Comparison of ENCODE assay signal across 9 cellular contexts in the genomic region with DNA sequence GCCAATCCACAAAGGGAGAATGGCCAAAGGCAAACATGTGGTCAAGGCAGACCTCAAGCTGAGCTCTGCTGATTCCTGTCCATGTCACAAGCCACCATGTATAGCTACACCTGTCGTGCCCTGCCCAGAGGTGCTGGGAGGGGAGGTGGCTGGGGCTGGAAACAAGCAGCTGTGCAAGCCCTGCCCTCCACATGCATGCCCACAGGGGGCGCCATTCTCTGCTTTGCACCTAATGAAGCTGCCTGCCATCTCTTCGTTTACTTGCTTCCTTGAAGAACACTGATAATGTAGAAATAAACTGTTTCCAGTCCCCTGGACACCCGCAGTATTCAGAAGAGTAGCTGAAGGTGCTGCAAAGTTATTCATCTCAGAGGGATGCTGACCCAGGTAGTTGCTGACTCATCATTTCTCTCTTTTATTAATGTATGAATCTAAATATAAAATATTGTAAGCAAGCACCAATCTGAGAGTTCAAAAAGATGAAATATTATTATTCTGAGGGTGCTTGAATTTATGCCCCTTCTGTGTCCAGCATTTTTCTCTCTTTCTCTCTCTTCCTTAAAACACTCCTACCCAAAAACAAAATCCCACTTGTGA.
DNase-seq lines count a peak whose midpoint lies in the region; ATAC-seq and TF ChIP-seq lines count a peak whose summit lies in the region.
"Had no signal": no experiment of that assay in that cellular context is flagged by ENCODE, and none has a peak within 500 bp of the region (broad histone marks: within the 10 kb centered on the region; RNA-seq: fewer than 3 reads in every experiment).

No MANE protein-coding gene starts in this region.

- H3K4me3 ChIP-seq in OCI-LY7 (ENCODE audit: low read depth, low read length, poor library complexity, severe bottlenecking) = no peak overlapping the region
- H3K4me3 ChIP-seq: lung had no signal

- TF ChIP-seq CTCF in GM12874 (IDR thresholded peaks at IDR 0.05; ENCODE audit: insufficient read depth, low read depth, low read length) (peak; percentile 79), OCI-LY7 (conservative IDR thresholded peaks at IDR 0.05; ENCODE audit: low read length) (peak; percentile 66)

- DNase-seq in OCI-LY7 (ENCODE audit: low spot score) = no peak
- DNase-seq in activated naive CD4-positive, alpha-beta T cell treated with anti-CD3 and anti-CD28 coated beads, Interleukin-2, amount 50 U/mL, for 16 hours = peak; percentile 58
- peak; percentile 73 for DNase-seq in left lobe of liver (ENCODE audit: low spot score)
- peak; percentile 40 for DNase-seq in stimulated activated naive CD8-positive, alpha-beta T cell treated with anti-CD3 and anti-CD28 coated beads, Interleukin-15, Interleukin-2, amounts not matched to agents 100 U/mL and 50 U/mL, for 24 hours
- DNase-seq in germinal center (ENCODE audit: low spot score) = no peak

- H4K20me1 ChIP-seq in OCI-LY7 (ENCODE audit: insufficient read depth, low read length) = no peaks in the 10 kb centered on the region

- no TSS peak for BruUV-seq in OCI-LY7 (replicated peaks; lab: Mats Ljungman, UMichigan)

- no peak overlapping the region for H3K27ac ChIP-seq in OCI-LY7 (ENCODE audit: low read depth, low read length, poor library complexity, severe bottlenecking)

- POLR2A ChIA-PET in OCI-LY7 (lab: Charles Lee) = no interaction called here

- ATAC-seq in left lobe of liver (peak; percentile 90), GM19395 (IDR thresholded peaks at IDR 0.05; ENCODE audit: unreplicated experiment) (no peak), HG03469 (IDR thresholded peaks at IDR 0.05; ENCODE audit: unreplicated experiment) (no peak)
- ATAC-seq in stimulated activated naive CD8-positive, alpha-beta T cell treated with anti-CD3 and anti-CD28 coated beads, Interleukin-15, Interleukin-2, amounts not matched to agents 100 U/mL and 50 U/mL, for 24 hours = no peak

- no peaks in the 10 kb centered on the region for H3K36me3 ChIP-seq in OCI-LY7 (ENCODE audit: insufficient read depth, low read length)

- no peaks in the 10 kb centered on the region for H3K9me3 ChIP-seq in OCI-LY7 (ENCODE audit: low read length)

- CTCF ChIA-PET in OCI-LY7 (lab: Charles Lee; ENCODE audit: unreplicated experiment) = no interaction called here

- H3K9me2 ChIP-seq in OCI-LY7 (ENCODE audit: insufficient read depth, low read length) = no peaks in the 10 kb centered on the region

- intact Hi-C loops in OCI-LY7 (cut with micrococcal nuclease; ENCODE audit: unreplicated experiment) = no loop called here

- H3K4me1 ChIP-seq in OCI-LY7 (ENCODE audit: insufficient read depth, low read length, poor library complexity, severe bottlenecking) = no peaks in the 10 kb centered on the region

- no peak overlapping the region for H2AFZ ChIP-seq in OCI-LY7 (ENCODE audit: low read length)

- H3K79me2 ChIP-seq in OCI-LY7 (ENCODE audit: insufficient read depth, low read depth, low read length) = no peaks in the 10 kb centered on the region

- H3K4me2 ChIP-seq in OCI-LY7 (ENCODE audit: low read length) = no peak overlapping the region

Comparison
In these comparisons a context has a peak if more than half of its experiments do, and no peak if none do; other contexts are left out.
1. DNase-seq: peak in activated naive CD4-positive, alpha-beta T cell treated with anti-CD3 and anti-CD28 coated beads, Interleukin-2, amount 50 U/mL, for 16 hours (single experiment), left lobe of liver (single experiment) and stimulated activated naive CD8-positive, alpha-beta T cell treated with anti-CD3 and anti-CD28 coated beads, Interleukin-15, Interleukin-2, amounts not matched to agents 100 U/mL and 50 U/mL, for 24 hours (single experiment); none in OCI-LY7 (single experiment) and germinal center (single experiment).